Comparison of ENCODE assay signal across 1 cellular context in the genomic region with DNA sequence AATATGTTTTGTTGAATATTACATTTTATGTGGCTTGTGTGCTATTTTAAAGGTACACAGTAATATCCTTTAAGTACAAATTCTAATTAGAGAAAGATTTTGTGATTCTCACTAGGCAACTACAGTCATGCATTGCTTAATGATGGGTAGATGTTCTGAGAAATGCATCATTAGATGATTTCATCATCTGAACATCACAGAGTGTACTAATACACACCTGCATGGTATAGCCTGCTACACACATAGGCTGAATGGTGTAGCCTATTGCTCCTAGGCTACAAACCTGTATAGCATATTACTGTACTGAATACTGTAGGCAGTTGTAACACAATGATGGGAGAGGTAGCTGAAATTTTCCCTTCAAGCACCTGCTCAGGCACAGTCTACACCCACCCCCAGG.
TF ChIP-seq lines count a peak whose summit lies in the region.

No MANE protein-coding gene starts in this region.

TF ChIP-seq in IMR-90, 13 proteins besides CTCF, POLR2A, EP300 and RAD21 (continued from another document):
- TF ChIP-seq, protein P1, sequence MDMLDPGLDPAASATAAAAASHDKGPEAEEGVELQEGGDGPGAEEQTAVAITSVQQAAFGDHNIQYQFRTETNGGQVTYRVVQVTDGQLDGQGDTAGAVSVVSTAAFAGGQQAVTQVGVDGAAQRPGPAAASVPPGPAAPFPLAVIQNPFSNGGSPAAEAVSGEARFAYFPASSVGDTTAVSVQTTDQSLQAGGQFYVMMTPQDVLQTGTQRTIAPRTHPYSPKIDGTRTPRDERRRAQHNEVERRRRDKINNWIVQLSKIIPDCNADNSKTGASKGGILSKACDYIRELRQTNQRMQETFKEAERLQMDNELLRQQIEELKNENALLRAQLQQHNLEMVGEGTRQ (IDR thresholded peaks at IDR 0.05; ENCODE audit: low read depth, low read length): no peak
- TF ChIP-seq FOS (IDR thresholded peaks at IDR 0.05; ENCODE audit: low read depth, low read length): no peak
- no peak for TF ChIP-seq MAZ (IDR thresholded peaks at IDR 0.05; ENCODE audit: borderline replicate concordance, low read depth, low read length)
- TF ChIP-seq RFX5 (IDR thresholded peaks at IDR 0.05; ENCODE audit: low read depth, low read length): no peak
- TF ChIP-seq BHLHE40 (IDR thresholded peaks at IDR 0.05; ENCODE audit: low read depth, low read length): no peak
- no peak for TF ChIP-seq NFE2L2 (IDR thresholded peaks at IDR 0.05; ENCODE audit: low read depth, low read length)
- TF ChIP-seq MAFK (IDR thresholded peaks at IDR 0.05; ENCODE audit: low read depth, low read length): no peak
- TF ChIP-seq CHD1 (IDR thresholded peaks at IDR 0.05; ENCODE audit: low read depth, low read length): no peak
- TF ChIP-seq MXI1 (IDR thresholded peaks at IDR 0.05; ENCODE audit: borderline replicate concordance, low read depth, low read length): no peak
